27 cellular contexts compared by ENCODE assay signal in the genomic region with DNA sequence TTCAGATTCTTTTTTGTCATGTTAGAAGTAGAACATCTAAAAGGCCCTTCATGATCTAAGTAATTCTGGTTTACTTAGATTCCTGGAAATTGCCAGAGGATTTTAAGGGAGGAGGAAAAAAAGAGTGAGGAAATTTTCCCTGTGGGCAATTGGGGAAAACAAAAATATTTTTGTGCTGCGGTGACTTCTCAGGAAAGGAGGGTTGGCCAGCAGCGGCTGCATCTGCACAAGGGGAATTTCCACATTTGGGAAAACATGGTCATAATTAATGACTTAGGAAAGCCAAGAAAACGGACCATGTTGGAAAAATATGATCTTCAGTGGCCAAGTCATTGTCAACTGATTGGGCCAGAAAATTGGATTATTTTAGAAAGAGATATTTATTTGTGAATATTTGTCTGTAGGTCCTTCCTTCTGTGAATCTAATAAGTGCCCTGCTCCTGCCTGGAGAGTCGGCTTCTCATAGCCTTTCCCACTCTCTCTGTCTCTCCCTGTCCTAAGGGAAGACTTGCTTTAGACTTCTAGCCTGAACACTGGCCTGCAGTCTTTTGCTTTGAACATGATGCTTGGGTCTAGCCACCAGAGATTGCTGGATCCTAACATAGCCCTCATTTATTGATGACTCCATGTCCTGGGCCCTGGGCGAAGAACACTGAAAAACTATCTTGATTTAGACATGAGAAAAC.
DNase-seq lines count a peak whose midpoint lies in the region; ATAC-seq, FAIRE-seq and TF ChIP-seq lines count a peak whose summit lies in the region.
"Had no signal": no experiment of that assay in that cellular context is flagged by ENCODE, and none has a peak within 500 bp of the region (broad histone marks: within the 10 kb centered on the region; RNA-seq: fewer than 3 reads in every experiment).

No MANE protein-coding gene starts in this region.

- WGBS in mesenchymal stem cell: 90% methylated on average over 5 of the region's 5 CpGs
- 44% methylated on average over 5 of the region's 5 CpGs for WGBS in suprapubic skin

- no peak overlapping the region for H2BK5ac ChIP-seq in mesenchymal stem cell (ENCODE audit: low read depth, low read length, poor library complexity, severe bottlenecking)

- H3K4me1 ChIP-seq in mesenchymal stem cell (ENCODE audit: control insufficient read depth, insufficient read depth, low read depth, low read length) (no peaks in the 10 kb centered on the region), suprapubic skin (peaks cover 10% of the 10 kb centered on the region), lower lobe of right lung (no peaks in the 10 kb centered on the region)
- H3K4me1 ChIP-seq: Caco-2 had no signal

- TF ChIP-seq CTCF in fibroblast of mammary gland (conservative IDR thresholded peaks at IDR 0.05; ENCODE audit: control insufficient read depth, insufficient read depth, low read depth, low read length) (no peak), suprapubic skin (IDR thresholded peaks at IDR 0.05) (no peak), lower lobe of right lung (IDR thresholded peaks at IDR 0.05) (no peak)

- no peak overlapping the region for H2AK5ac ChIP-seq in mesenchymal stem cell (ENCODE audit: low read length, severe bottlenecking)

- H3K9ac ChIP-seq in mesenchymal stem cell (ENCODE audit: low read length): peak overlapping the region; percentile 71
- H3K9ac ChIP-seq: KMS-11, SK-N-SH had no signal

- H3K9me3 ChIP-seq in mesenchymal stem cell (ENCODE audit: control insufficient read depth, low read length): no peaks in the 10 kb centered on the region
- H3K9me3 ChIP-seq in suprapubic skin: no peaks in the 10 kb centered on the region
- H3K9me3 ChIP-seq in lower lobe of right lung: no peaks in the 10 kb centered on the region
- H3K9me3 ChIP-seq: Caco-2, SK-N-SH had no signal

- H3K4me2 ChIP-seq in mesenchymal stem cell (ENCODE audit: low read length, poor library complexity, severe bottlenecking): no peak overlapping the region
- H3K4me2 ChIP-seq: KMS-11, SK-N-SH had no signal

- no peaks in the 10 kb centered on the region for H3K79me1 ChIP-seq in mesenchymal stem cell (replicated peaks; ENCODE audit: low read length, poor library complexity, severe bottlenecking)

- no peak for TF ChIP-seq EP300 in suprapubic skin (IDR thresholded peaks at IDR 0.05)

- no peak for TF ChIP-seq POLR2A in suprapubic skin (IDR thresholded peaks at IDR 0.05)

- H3K27me3 ChIP-seq in mesenchymal stem cell (ENCODE audit: control insufficient read depth in 1 of 2, insufficient read depth in 1 of 2, low read length in 2 of 2) (no peaks in the 10 kb centered on the region), suprapubic skin (no peaks in the 10 kb centered on the region), lower lobe of right lung (ENCODE audit: low read depth) (no peaks in the 10 kb centered on the region)

- no peak overlapping the region for H3K23ac ChIP-seq in mesenchymal stem cell (ENCODE audit: low read length in 2 of 2)

- H2BK12ac ChIP-seq in mesenchymal stem cell (ENCODE audit: low read length in 2 of 2): no peak overlapping the region

- H2AFZ ChIP-seq in mesenchymal stem cell (ENCODE audit: low read depth, low read length): no peak overlapping the region

- ATAC-seq in lower lobe of right lung: no peak
- ATAC-seq in HG03139 (IDR thresholded peaks at IDR 0.05; ENCODE audit: unreplicated experiment): no peak
- ATAC-seq: activated CD4-positive, CD25-positive, alpha-beta regulatory T cell treated with anti-CD3 and anti-CD28 coated beads, Interleukin-2, amount 50 U/mL, for 24 hours; HCT116; T-helper 17 cell had no signal

- H3K18ac ChIP-seq in mesenchymal stem cell (ENCODE audit: low read depth in 1 of 2, low read length in 2 of 2): no peak overlapping the region

- no peak overlapping the region for H2BK15ac ChIP-seq in mesenchymal stem cell (ENCODE audit: low read depth, poor library complexity, severe bottlenecking)

- FAIRE-seq in frontal cortex (lab: Jason Lieb, UNC): no peak

- intact Hi-C loops in lower lobe of right lung (cut with DNase I): no loop called here

- DNase-seq in RPMI7951 (ENCODE audit: low read depth) (peak; percentile 77), fibroblast of mammary gland (ENCODE audit: low read depth) (peak; percentile 49), mesenchymal stem cell (no peak), suprapubic skin (ENCODE audit: low spot score in 2 of 2) (peak in 1 of 2 donors; percentile 73), lower lobe of right lung (no peak), cerebellar cortex (ENCODE audit: low spot score) (no peak), frontal cortex (ENCODE audit: low spot score in 2 of 2) (no peak)
- DNase-seq: activated CD4-positive, alpha-beta memory T cell treated with anti-CD3 and anti-CD28 coated beads, Interleukin-2, amount 10 ng/mL, durations not matched to agents 7 days and 5 days; activated naive CD8-positive, alpha-beta T cell treated with anti-CD3 and anti-CD28 coated beads for 36 hours; Caco-2; cerebellar nuclear complex; DMS79; foreskin fibroblast; left cardiac atrium; naive B cell; NCI-H1436 treated with DMSO at 0.1 percent for 48 hours; NCI-H446; NCI-H774; nucleus accumbens; SK-N-SH; T-helper 17 cell had no signal

- H3K4me3 ChIP-seq in fibroblast of mammary gland (ENCODE audit: control insufficient read depth, low read depth, low read length): no peak overlapping the region
- no peak overlapping the region for H3K4me3 ChIP-seq in mesenchymal stem cell (ENCODE audit: insufficient read depth in 1 of 2, low read depth in 1 of 2, low read length in 2 of 2)
- H3K4me3 ChIP-seq in suprapubic skin: no peak overlapping the region
- H3K4me3 ChIP-seq in lower lobe of right lung: no peak overlapping the region

- no peaks in the 10 kb centered on the region for H3K36me3 ChIP-seq in mesenchymal stem cell (ENCODE audit: control insufficient read depth in 1 of 2, insufficient read depth in 2 of 2, low read depth in 1 of 2, low read length in 2 of 2)
- H3K36me3 ChIP-seq in suprapubic skin: no peaks in the 10 kb centered on the region
- H3K36me3 ChIP-seq in lower lobe of right lung: no peaks in the 10 kb centered on the region

- H2BK120ac ChIP-seq in mesenchymal stem cell (ENCODE audit: low read depth, low read length): no peak overlapping the region

- no peak overlapping the region for H4K8ac ChIP-seq in mesenchymal stem cell (ENCODE audit: low read length)

- H3K27ac ChIP-seq in mesenchymal stem cell (ENCODE audit: low read length, poor library complexity, severe bottlenecking) (no peak overlapping the region), suprapubic skin (peak overlapping the region; percentile 70), lower lobe of right lung (no peak overlapping the region)
- H3K27ac ChIP-seq: C4-2B, KMS-11, RWPE1 had no signal

- H4K91ac ChIP-seq in mesenchymal stem cell (ENCODE audit: low read length): no peak overlapping the region

- H3K14ac ChIP-seq in mesenchymal stem cell (ENCODE audit: low read length in 2 of 2): no peak overlapping the region

- no peak overlapping the region for H3K4ac ChIP-seq in mesenchymal stem cell (ENCODE audit: low read depth in 1 of 2, low read length in 2 of 2)

Comparison
In these comparisons a context has a peak if more than half of its experiments do, and no peak if none do; other contexts are left out.
1. DNase-seq: peak in RPMI7951 (single experiment) and fibroblast of mammary gland (single experiment); none in mesenchymal stem cell (single experiment), lower lobe of right lung (single experiment), cerebellar cortex (single experiment) and frontal cortex (0 of 2).